In genomic region chr3:101936419-101937331, GRCh38 we compare ENCODE assay signal across 8 cellular contexts.
DNase-seq lines count a peak whose midpoint lies in the region; ATAC-seq, FAIRE-seq and TF ChIP-seq lines count a peak whose summit lies in the region.

No MANE protein-coding gene starts in this region.

- CTCF ChIA-PET in activated CD8-positive, alpha-beta T cell treated with anti-CD3 and anti-CD28 coated beads, Interleukin-2, amount 10 ng/mL, durations not matched to agents 7 days and 5 days (lab: Charles Lee) = interaction anchor here (0.8 to 2.3 kb wide), 9 partner anchors 12 to 293 kb away, joined by 3 to 12 read pairs (median 3); no protein-coding TSS in a partner anchor

- FAIRE-seq in GM12892 (lab: Jason Lieb, UNC) = peak; percentile 94

- peak overlapping the region; percentile 31 to 90 (median 62) for H3K4me3 Mint-ChIP-seq in IgD-negative memory B cell
- peak overlapping the region; percentile 32 for H3K4me3 Mint-ChIP-seq in activated CD8-positive, alpha-beta T cell treated with anti-CD3 and anti-CD28 coated beads, Interleukin-2, amount 10 ng/mL, durations not matched to agents 7 days and 5 days

- POLR2A ChIA-PET in activated CD8-positive, alpha-beta T cell treated with anti-CD3 and anti-CD28 coated beads, Interleukin-2, amount 10 ng/mL, durations not matched to agents 7 days and 5 days (lab: Charles Lee) = interaction anchor here (0.8 to 3.9 kb wide), 4 partner anchors 84 to 178 kb away, joined by 3 to 25 read pairs (median 6); partner anchors contain the start of genes NFKBIZ and NXPE3

- peaks cover 16 to 32% (median 25%) of the 10 kb centered on the region in 3 donors for H3K4me1 Mint-ChIP-seq in IgD-negative memory B cell
- H3K4me1 Mint-ChIP-seq in activated CD8-positive, alpha-beta T cell treated with anti-CD3 and anti-CD28 coated beads, Interleukin-2, amount 10 ng/mL, durations not matched to agents 7 days and 5 days (ENCODE audit: low read depth) = peaks cover 37% of the 10 kb centered on the region

- H3K27ac Mint-ChIP-seq in IgD-negative memory B cell = peak overlapping the region; percentile 75 to 79 (median 78)
- peak overlapping the region; percentile 77 for H3K27ac Mint-ChIP-seq in activated CD8-positive, alpha-beta T cell treated with anti-CD3 and anti-CD28 coated beads, Interleukin-2, amount 10 ng/mL, durations not matched to agents 7 days and 5 days

- no peak for TF ChIP-seq POLR2A in GM12892 (IDR thresholded peaks at IDR 0.05; ENCODE audit: low read depth, low read length)

- ATAC-seq in GM21737 (IDR thresholded peaks at IDR 0.05; ENCODE audit: unreplicated experiment) = peak; percentile 92
- peak; percentile 91 for ATAC-seq in activated CD8-positive, alpha-beta T cell treated with anti-CD3 and anti-CD28 coated beads, Interleukin-2, amount 10 ng/mL, durations not matched to agents 7 days and 5 days

- no peaks in the 10 kb centered on the region for H3K27me3 Mint-ChIP-seq in IgD-negative memory B cell
- no peaks in the 10 kb centered on the region for H3K27me3 Mint-ChIP-seq in activated CD8-positive, alpha-beta T cell treated with anti-CD3 and anti-CD28 coated beads, Interleukin-2, amount 10 ng/mL, durations not matched to agents 7 days and 5 days (ENCODE audit: low read depth)

- H3K9me3 Mint-ChIP-seq in IgD-negative memory B cell = no peaks in the 10 kb centered on the region
- H3K9me3 Mint-ChIP-seq in activated CD8-positive, alpha-beta T cell treated with anti-CD3 and anti-CD28 coated beads, Interleukin-2, amount 10 ng/mL, durations not matched to agents 7 days and 5 days (ENCODE audit: insufficient read depth) = no peaks in the 10 kb centered on the region

- DNase-seq in GM12892 (ENCODE audit: insufficient read length) (peak; percentile 34), hepatic stellate cell (ENCODE audit: low spot score) (peak; percentile 71), inferior parietal cortex (ENCODE audit: extremely low spot score) (no peak), NCI-H187 (lab: John Stamatoyannopoulos, UW) (no peak), NCI-H2171 (lab: John Stamatoyannopoulos, UW) (no peak)
- no peak for DNase-seq in activated CD8-positive, alpha-beta T cell treated with anti-CD3 and anti-CD28 coated beads, Interleukin-2, amount 10 ng/mL, durations not matched to agents 7 days and 5 days

- no peaks in the 10 kb centered on the region for H3K36me3 Mint-ChIP-seq in IgD-negative memory B cell
- H3K36me3 Mint-ChIP-seq in activated CD8-positive, alpha-beta T cell treated with anti-CD3 and anti-CD28 coated beads, Interleukin-2, amount 10 ng/mL, durations not matched to agents 7 days and 5 days (ENCODE audit: low read depth) = peaks cover 10% of the 10 kb centered on the region

Comparison
In these comparisons a context has a peak if more than half of its experiments do, and no peak if none do; other contexts are left out.
1. DNase-seq: peak in GM12892 (single experiment) and hepatic stellate cell (single experiment); none in activated CD8-positive, alpha-beta T cell treated with anti-CD3 and anti-CD28 coated beads, Interleukin-2, amount 10 ng/mL, durations not matched to agents 7 days and 5 days (single experiment), inferior parietal cortex (single experiment), NCI-H187 (0 of 2) and NCI-H2171 (single experiment).